16 cellular contexts compared by ENCODE assay signal in genomic region chr3:183487896-183488295, GRCh38.
"Had no signal": no experiment of that assay in that cellular context is flagged by ENCODE, and none has a peak within 500 bp of the region (broad histone marks: within the 10 kb centered on the region; RNA-seq: fewer than 3 reads in every experiment).

No MANE protein-coding gene starts in this region.

- H3K36me3 ChIP-seq: brain microvascular endothelial cell, tibial artery had no signal

- H3K27ac ChIP-seq: brain microvascular endothelial cell, lower lobe of right lung, spleen, tibial artery had no signal

- H3K27ac Mint-ChIP-seq: activated CD4-positive, alpha-beta memory T cell treated with anti-CD3 and anti-CD28 coated beads, Interleukin-2, amount 10 ng/mL, durations not matched to agents 7 days and 5 days had no signal

- H3K4me3 Mint-ChIP-seq: activated CD4-positive, alpha-beta memory T cell treated with anti-CD3 and anti-CD28 coated beads, Interleukin-2, amount 10 ng/mL, durations not matched to agents 7 days and 5 days; immature natural killer cell; mesothelial cell of epicardium; T-cell had no signal

- H3K4me1 ChIP-seq: tibial artery had no signal

- DNase-seq: activated CD4-positive, alpha-beta memory T cell treated with anti-CD3 and anti-CD28 coated beads, Interleukin-2, amount 10 ng/mL, durations not matched to agents 7 days and 5 days; activated CD4-positive, CD25-positive, alpha-beta regulatory T cell treated with anti-CD3 and anti-CD28 coated beads, Interleukin-2, amount 50 U/mL, for 72 hours; activated CD8-positive, alpha-beta memory T cell treated with anti-CD3 and anti-CD28 coated beads, Interleukin-2, amount 50 U/mL, for 4 hours; anterior cingulate cortex; brain microvascular endothelial cell; cortex of kidney; effector CD8-positive, alpha-beta T cell; foreskin melanocyte; immature natural killer cell; lower lobe of right lung; spleen; T-cell; T-helper 9 cell; tibial artery had no signal

- H3K9me3 Mint-ChIP-seq: activated CD4-positive, alpha-beta memory T cell treated with anti-CD3 and anti-CD28 coated beads, Interleukin-2, amount 10 ng/mL, durations not matched to agents 7 days and 5 days; immature natural killer cell; mesothelial cell of epicardium; T-cell had no signal

- H3K4me3 ChIP-seq: lower lobe of right lung, spleen, tibial artery had no signal

- ATAC-seq: lower lobe of right lung, sciatic nerve, T-cell had no signal

- H3K9me3 ChIP-seq: lower lobe of right lung, spleen, tibial artery had no signal

- H3K4me1 Mint-ChIP-seq: activated CD4-positive, alpha-beta memory T cell treated with anti-CD3 and anti-CD28 coated beads, Interleukin-2, amount 10 ng/mL, durations not matched to agents 7 days and 5 days; immature natural killer cell had no signal

- H3K27me3 Mint-ChIP-seq: activated CD4-positive, alpha-beta memory T cell treated with anti-CD3 and anti-CD28 coated beads, Interleukin-2, amount 10 ng/mL, durations not matched to agents 7 days and 5 days; T-cell had no signal

- H3K27me3 ChIP-seq: brain microvascular endothelial cell, spleen, tibial artery had no signal
